1 cellular context compared by ENCODE assay signal in the genomic region with DNA sequence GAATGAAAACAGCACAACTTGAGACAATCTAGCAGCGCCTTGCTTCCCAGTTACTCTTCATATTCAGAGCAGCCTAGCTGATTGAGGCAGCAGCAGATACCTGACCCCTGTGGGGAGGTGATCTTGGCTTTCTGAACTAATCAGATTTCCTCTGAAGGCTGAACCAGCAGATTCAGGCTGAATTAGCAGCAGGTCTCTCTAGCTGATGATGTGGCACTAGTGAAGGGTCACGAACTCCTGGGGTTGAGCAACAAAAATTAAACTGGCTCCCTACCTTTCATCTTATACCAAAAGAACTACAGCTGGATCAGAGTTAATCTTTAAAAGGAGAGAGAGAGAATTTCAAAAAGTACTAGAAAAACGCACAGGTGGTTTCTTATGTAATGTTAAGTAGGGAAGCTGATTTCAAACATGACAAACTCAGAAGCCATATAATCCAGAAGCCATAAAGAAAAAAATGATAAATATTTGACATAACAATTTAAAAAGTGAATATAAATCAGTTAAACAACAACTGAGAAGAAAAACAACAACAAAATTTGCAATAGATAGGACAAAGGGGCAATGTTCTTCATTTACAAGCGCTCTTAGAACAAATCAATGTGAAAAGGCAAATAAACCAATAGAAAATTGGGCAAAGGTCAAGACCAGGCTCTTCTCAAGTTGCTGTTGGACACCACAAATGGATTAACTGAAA.
TF ChIP-seq lines count a peak whose summit lies in the region.

No MANE protein-coding gene starts in this region.

TF ChIP-seq in K562, 482 proteins besides CTCF, POLR2A, EP300 and RAD21 (continued from another document):
- TF ChIP-seq, protein P1, sequence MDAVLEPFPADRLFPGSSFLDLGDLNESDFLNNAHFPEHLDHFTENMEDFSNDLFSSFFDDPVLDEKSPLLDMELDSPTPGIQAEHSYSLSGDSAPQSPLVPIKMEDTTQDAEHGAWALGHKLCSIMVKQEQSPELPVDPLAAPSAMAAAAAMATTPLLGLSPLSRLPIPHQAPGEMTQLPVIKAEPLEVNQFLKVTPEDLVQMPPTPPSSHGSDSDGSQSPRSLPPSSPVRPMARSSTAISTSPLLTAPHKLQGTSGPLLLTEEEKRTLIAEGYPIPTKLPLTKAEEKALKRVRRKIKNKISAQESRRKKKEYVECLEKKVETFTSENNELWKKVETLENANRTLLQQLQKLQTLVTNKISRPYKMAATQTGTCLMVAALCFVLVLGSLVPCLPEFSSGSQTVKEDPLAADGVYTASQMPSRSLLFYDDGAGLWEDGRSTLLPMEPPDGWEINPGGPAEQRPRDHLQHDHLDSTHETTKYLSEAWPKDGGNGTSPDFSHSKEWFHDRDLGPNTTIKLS (IDR thresholded peaks at IDR 0.05; ENCODE audit: borderline replicate concordance, low read depth) = peak; percentile 80; the same call in 1 of the 2 replicates
- no peak for TF ChIP-seq SREBF1 (IDR thresholded peaks at IDR 0.05; ENCODE audit: borderline replicate concordance, low read depth, low read length)
- peak; percentile 19; the same call in 1 of the 2 replicates for TF ChIP-seq NFE2 (IDR thresholded peaks at IDR 0.05; ENCODE audit: low read depth)
- no peak for TF ChIP-seq TCF15 (CRISPR knock-in tag; IDR thresholded peaks at IDR 0.05)
- no peak for TF ChIP-seq ZNF586 (CRISPR knock-in tag; conservative IDR thresholded peaks at IDR 0.05)
